18 cellular contexts compared by ENCODE assay signal in the genomic region with DNA sequence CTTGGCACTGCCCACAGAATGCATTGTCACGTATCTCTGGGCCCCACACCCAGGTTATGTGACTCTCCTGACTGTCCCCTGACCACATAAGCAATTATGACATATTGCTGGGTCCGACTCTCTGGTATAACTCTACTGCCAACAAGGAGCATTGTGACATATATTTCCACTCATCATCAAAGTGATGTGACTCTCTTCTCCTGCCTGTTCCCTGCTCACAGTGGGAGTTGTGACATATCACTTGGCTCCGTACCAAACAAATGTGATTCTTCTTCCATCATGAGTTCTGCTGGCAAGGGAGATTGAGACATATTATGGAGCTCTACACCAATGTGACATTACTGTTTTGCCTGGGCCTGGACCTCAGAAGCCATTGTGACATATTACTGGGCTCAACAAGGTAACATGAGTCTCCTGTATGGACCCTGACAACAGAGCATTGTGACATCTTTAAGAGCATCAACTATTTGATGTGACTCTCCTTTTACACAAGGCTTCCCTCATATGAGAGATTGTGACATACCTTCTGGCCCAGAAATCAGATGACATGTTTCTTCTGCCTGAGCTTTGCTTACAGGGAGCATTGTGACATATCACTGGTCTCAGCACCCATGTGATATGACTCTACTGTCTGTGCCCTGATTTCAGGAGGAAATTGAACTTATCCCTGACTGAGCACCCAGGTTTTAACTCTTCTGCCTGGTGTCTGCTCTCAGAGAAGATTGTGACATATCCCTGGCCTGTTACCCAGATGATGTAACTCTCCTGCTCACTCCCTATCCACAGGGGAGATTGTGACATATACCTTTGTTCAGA. TPM values are rescaled to one million over a fixed set of nuclear protein-coding genes. Genes with fewer than 3 reads are reported as not detected.
DNase-seq lines count a peak whose midpoint lies in the region; ATAC-seq and TF ChIP-seq lines count a peak whose summit lies in the region.
"Had no signal": no experiment of that assay in that cellular context is flagged by ENCODE, and none has a peak within 500 bp of the region (broad histone marks: within the 10 kb centered on the region; RNA-seq: fewer than 3 reads in every experiment).

No MANE protein-coding gene starts in this region.

- H2BK12ac ChIP-seq in mesenchymal stem cell (ENCODE audit: low read length in 2 of 2) = no peak overlapping the region

- peak; percentile 26 for DNase-seq in activated CD8-positive, alpha-beta memory T cell treated with anti-CD3 and anti-CD28 coated beads for 24 hours
- DNase-seq in activated CD8-positive, alpha-beta memory T cell treated with anti-CD3 and anti-CD28 coated beads, Interleukin-2, amount 50 U/mL, for 4 hours = no peak
- peak; percentile 28 for DNase-seq in OCI-M1 (lab: John Stamatoyannopoulos, UW)
- DNase-seq in mesenchymal stem cell = peak; percentile 34
- no peak for DNase-seq in tibial nerve (ENCODE audit: low spot score in 2 of 2)
- no peak for DNase-seq in COR-L47 (lab: John Stamatoyannopoulos, UW)
- DNase-seq: activated CD4-positive, alpha-beta T cell treated with anti-CD3 and anti-CD28 coated beads, Interleukin-2, amount 50 U/mL, for 48 hours; anterior cingulate cortex; erythroblast; H7; left colon; NCI-H1105 treated with DMSO at 0.1 percent for 48 hours; NCI-H2107 had no signal

- H3K14ac ChIP-seq in mesenchymal stem cell (ENCODE audit: low read length in 2 of 2) = no peak overlapping the region

- TF ChIP-seq EP300 in tibial nerve (IDR thresholded peaks at IDR 0.05) = no peak

- H3K9me3 ChIP-seq in mesenchymal stem cell (ENCODE audit: control insufficient read depth, low read length) (peaks cover 23% of the 10 kb centered on the region), tibial nerve (peaks cover 0 to 8% (median 0%) of the 10 kb centered on the region in 4 donors)
- H3K9me3 ChIP-seq: prostate gland had no signal

- no peak overlapping the region for H3K4ac ChIP-seq in mesenchymal stem cell (ENCODE audit: low read depth in 1 of 2, low read length in 2 of 2)

- H2AFZ ChIP-seq in mesenchymal stem cell (ENCODE audit: low read depth, low read length) = no peak overlapping the region

- 46% methylated on average over 3 of the region's 3 CpGs for whole genome bisulfite sequencing in mesenchymal stem cell
- WGBS in tibial nerve, 2 donors = 52 to 61% methylated on average over 3 of the region's 3 CpGs

- no peak overlapping the region for H2BK120ac ChIP-seq in mesenchymal stem cell (ENCODE audit: low read depth, low read length)

- no peak overlapping the region for H3K18ac ChIP-seq in mesenchymal stem cell (ENCODE audit: low read depth in 1 of 2, low read length in 2 of 2)

- no peaks in the 10 kb centered on the region for H3K4me1 ChIP-seq in mesenchymal stem cell (ENCODE audit: control insufficient read depth, insufficient read depth, low read depth, low read length)
- no peaks in the 10 kb centered on the region for H3K4me1 ChIP-seq in tibial nerve
- H3K4me1 ChIP-seq: prostate gland had no signal

- no peak overlapping the region for H2AK5ac ChIP-seq in mesenchymal stem cell (ENCODE audit: low read length, severe bottlenecking)

- H2BK5ac ChIP-seq in mesenchymal stem cell (ENCODE audit: low read depth, low read length, poor library complexity, severe bottlenecking) = no peak overlapping the region

- ATAC-seq in esophagus mucosa = peak; percentile 57
- ATAC-seq in GM21367 (IDR thresholded peaks at IDR 0.05; ENCODE audit: unreplicated experiment) = no peak
- ATAC-seq: left colon, WTC11 had no signal

- no peak for TF ChIP-seq POLR2A in tibial nerve (IDR thresholded peaks at IDR 0.05)

- no peak overlapping the region for H4K8ac ChIP-seq in mesenchymal stem cell (ENCODE audit: low read length)

- no peaks in the 10 kb centered on the region for H3K27me3 ChIP-seq in mesenchymal stem cell (ENCODE audit: control insufficient read depth in 1 of 2, insufficient read depth in 1 of 2, low read length in 2 of 2)
- H3K27me3 ChIP-seq in tibial nerve = no peaks in the 10 kb centered on the region

- TF ChIP-seq CTCF in tibial nerve (IDR thresholded peaks at IDR 0.05) = no peak

- H4K91ac ChIP-seq in mesenchymal stem cell (ENCODE audit: low read length) = no peak overlapping the region

- no peak overlapping the region for H3K23ac ChIP-seq in mesenchymal stem cell (ENCODE audit: low read length in 2 of 2)

- no peaks in the 10 kb centered on the region for H3K79me1 ChIP-seq in mesenchymal stem cell (replicated peaks; ENCODE audit: low read length, poor library complexity, severe bottlenecking)

- H3K4me2 ChIP-seq in mesenchymal stem cell (ENCODE audit: low read length, poor library complexity, severe bottlenecking) = no peak overlapping the region

- H3K4me3 ChIP-seq in mesenchymal stem cell (ENCODE audit: insufficient read depth in 1 of 2, low read depth in 1 of 2, low read length in 2 of 2) (no peak overlapping the region), tibial nerve (no peak overlapping the region)
- H3K4me3 ChIP-seq: prostate gland had no signal

- no peak overlapping the region for H3K9ac ChIP-seq in mesenchymal stem cell (ENCODE audit: low read length)

- no peak overlapping the region for H2BK15ac ChIP-seq in mesenchymal stem cell (ENCODE audit: low read depth, poor library complexity, severe bottlenecking)

- H3K27ac ChIP-seq in mesenchymal stem cell (ENCODE audit: low read length, poor library complexity, severe bottlenecking) (no peak overlapping the region), tibial nerve (no peak overlapping the region)
- H3K27ac ChIP-seq: HL-60, prostate gland had no signal

- H3K36me3 ChIP-seq in mesenchymal stem cell (ENCODE audit: control insufficient read depth in 1 of 2, insufficient read depth in 2 of 2, low read depth in 1 of 2, low read length in 2 of 2) (peaks cover 0 to 2% of the 10 kb centered on the region in 2 experiments), tibial nerve (peaks cover 0 to 5% (median 0%) of the 10 kb centered on the region in 3 donors)
- H3K36me3 ChIP-seq: prostate gland had no signal

RNA-seq across cellular contexts. Expression of gene ZNF681, which starts 15.7 kb away (rescaled TPM):
- total RNA-seq in esophagus mucosa (1.5 TPM), tibial nerve (1 to 10 TPM in 1 of 4 donors, under 1 TPM in 3; 0.30 to 4.6 (median 0.51) TPM)
- 0.36 TPM for polyA plus RNA-seq in mesenchymal stem cell (2013, experiment 1 of 2)
- polyA plus RNA-seq in mesenchymal stem cell (2013, experiment 2 of 2) = 0.40 TPM

Comparison
In these comparisons a context has a peak if more than half of its experiments do, and no peak if none do; other contexts are left out.
1. DNase-seq: peak in activated CD8-positive, alpha-beta memory T cell treated with anti-CD3 and anti-CD28 coated beads for 24 hours (single experiment), OCI-M1 (single experiment) and mesenchymal stem cell (single experiment); none in activated CD8-positive, alpha-beta memory T cell treated with anti-CD3 and anti-CD28 coated beads, Interleukin-2, amount 50 U/mL, for 4 hours (single experiment), tibial nerve (0 of 2) and COR-L47 (single experiment).